15 cellular contexts compared by ENCODE assay signal in the genomic region with DNA sequence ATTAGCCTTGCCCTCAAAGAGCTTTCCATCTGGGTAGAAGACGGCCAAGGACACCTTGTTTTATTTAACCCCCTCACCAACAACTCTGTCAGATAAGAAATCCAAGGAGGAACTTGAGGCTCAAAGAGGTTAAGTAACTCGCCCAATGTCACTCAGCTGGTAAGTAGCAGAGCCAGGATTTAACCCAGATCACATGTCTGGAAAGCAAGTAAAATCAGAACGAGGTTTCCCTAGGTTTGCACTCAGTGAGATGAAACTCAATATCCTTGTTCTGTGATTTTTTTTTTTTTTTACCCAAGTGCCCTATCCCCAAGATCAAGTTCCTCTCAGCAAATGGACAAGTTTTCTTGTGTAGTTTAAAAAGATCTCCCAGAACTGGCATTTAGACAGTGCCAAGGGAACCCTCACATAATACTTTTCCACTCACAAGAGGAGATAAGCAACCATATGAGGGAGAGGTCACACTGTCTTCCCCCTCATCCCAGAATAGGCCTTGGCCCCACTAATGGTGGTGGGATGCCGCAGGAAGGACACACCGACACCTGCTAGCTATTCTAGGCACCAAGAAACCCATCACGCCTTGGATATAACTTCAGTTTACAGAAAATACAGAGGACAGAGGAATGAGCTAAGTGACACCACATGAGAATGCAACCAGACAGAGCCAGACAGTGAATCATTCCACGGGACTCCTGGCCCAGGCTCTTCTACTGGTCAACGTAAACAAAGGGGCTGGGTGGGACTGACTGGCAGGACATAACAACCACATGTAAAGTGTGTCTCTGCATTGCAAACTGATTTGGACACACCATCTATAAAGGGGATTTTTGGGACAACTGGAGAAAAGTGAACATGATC. TPM values are rescaled to one million over a fixed set of nuclear protein-coding genes. Genes with fewer than 3 reads are reported as not detected.
DNase-seq lines count a peak whose midpoint lies in the region; ATAC-seq and TF ChIP-seq lines count a peak whose summit lies in the region.
"Had no signal": no experiment of that assay in that cellular context is flagged by ENCODE, and none has a peak within 500 bp of the region (broad histone marks: within the 10 kb centered on the region; RNA-seq: fewer than 3 reads in every experiment).

No MANE protein-coding gene starts in this region.

- H3K4me3 ChIP-seq in cardiac fibroblast (replicated peaks in 1 of 2; ENCODE audit: low read depth in 2 of 2, low read length in 2 of 2) = no peak overlapping the region
- H3K4me3 ChIP-seq: tibial nerve had no signal

- intact Hi-C loops in Right ventricle myocardium superior (cut with DNase I) (no loop called here), cardiac septum (cut with DNase I) (no loop called here)

- no peak for TF ChIP-seq CTCF in cardiac fibroblast (IDR thresholded peaks at IDR 0.05; ENCODE audit: low read depth, low read length)

- DNase-seq in Right ventricle myocardium superior = no peak
- DNase-seq in cardiac septum (ENCODE audit: low spot score) = no peak
- DNase-seq in cardiac fibroblast (ENCODE audit: low read depth in 2 of 2) = peak; percentile 34 to 85
- DNase-seq in iris pigment epithelial cell (ENCODE audit: low read depth) = peak; percentile 95
- DNase-seq in NCI-H774 (lab: John Stamatoyannopoulos, UW) = no peak
- DNase-seq in SW 1271 (lab: John Stamatoyannopoulos, UW) = no peak
- DNase-seq: activated T-cell treated with anti-CD3 and anti-CD28 coated beads for 4 hours; aorta; endodermal cell; KG1; NCI-H2081; stimulated activated CD4-positive, alpha-beta T cell treated with anti-CD3 and anti-CD28 coated beads, Interleukin-15, amount 100 ng/mL, for 24 hours had no signal

- ATAC-seq in Right ventricle myocardium superior (ENCODE audit: poor library complexity) = peak; percentile 18
- no peak for ATAC-seq in HG03175 (IDR thresholded peaks at IDR 0.05; ENCODE audit: unreplicated experiment)
- ATAC-seq in HG03460 (IDR thresholded peaks at IDR 0.05; ENCODE audit: unreplicated experiment) = no peak

RNA-seq across cellular contexts. Expression of a gene that starts 8.6 kb away (rescaled TPM):
- total RNA-seq in Right ventricle myocardium superior (58.0 TPM), cardiac septum (46.3 TPM)

RNA-seq across cellular contexts. Expression of a gene that starts 33.1 kb away (rescaled TPM):
- total RNA-seq in Right ventricle myocardium superior (117 TPM), cardiac septum (45.2 TPM)

RNA-seq across cellular contexts. Expression of a gene that starts 53.4 kb away (rescaled TPM):
- total RNA-seq in Right ventricle myocardium superior (16.8 TPM), cardiac septum (21.4 TPM)

Comparison
In these comparisons a context has a peak if more than half of its experiments do, and no peak if none do; other contexts are left out.
1. DNase-seq: peak in cardiac fibroblast (2 of 2) and iris pigment epithelial cell (single experiment); none in Right ventricle myocardium superior (single experiment), cardiac septum (single experiment), NCI-H774 (single experiment) and SW 1271 (0 of 2).